14 cellular contexts compared by ENCODE assay signal in the genomic region with DNA sequence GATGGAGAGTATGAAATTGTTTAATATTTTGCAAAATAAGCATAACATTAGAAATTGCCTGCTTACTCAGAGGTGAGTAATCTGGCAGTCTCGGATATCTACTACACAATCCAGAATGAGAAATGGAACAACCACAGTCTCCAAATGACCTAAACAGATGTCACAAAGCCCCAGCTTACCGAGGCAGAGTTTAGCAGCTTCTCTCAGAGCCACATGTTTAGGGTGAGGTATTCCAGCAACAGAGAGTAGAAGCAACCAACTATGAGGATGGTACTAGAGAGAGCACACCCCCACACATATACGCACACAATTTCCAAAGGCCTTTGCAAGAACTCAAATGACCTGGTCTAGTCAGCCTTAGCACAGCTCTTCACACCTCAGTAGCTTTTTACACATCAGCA.
DNase-seq lines count a peak whose midpoint lies in the region; ATAC-seq, FAIRE-seq and TF ChIP-seq lines count a peak whose summit lies in the region.
"Had no signal": no experiment of that assay in that cellular context is flagged by ENCODE, and none has a peak within 500 bp of the region (broad histone marks: within the 10 kb centered on the region; RNA-seq: fewer than 3 reads in every experiment).

No MANE protein-coding gene starts in this region.

- H3K9me3 ChIP-seq in A549 (no peaks in the 10 kb centered on the region), vagina (no peaks in the 10 kb centered on the region), thyroid gland (no peaks in the 10 kb centered on the region)
- H3K9me3 ChIP-seq: adrenal gland had no signal

- CTCF ChIA-PET in A549 (lab: Yijun Ruan, JAX) = no interaction called here

- no peak overlapping the region for H3K4me3 ChIP-seq in A549
- H3K4me3 ChIP-seq in vagina = no peak overlapping the region
- no peak overlapping the region for H3K4me3 ChIP-seq in thyroid gland (replicated peaks in 1 of 3)
- H3K4me3 ChIP-seq: adrenal gland had no signal

- H3K4me2 ChIP-seq in A549 = no peak overlapping the region

- H3K27ac ChIP-seq in A549 = no peak overlapping the region
- no peak overlapping the region for H3K27ac ChIP-seq in vagina
- H3K27ac ChIP-seq in thyroid gland = no peak overlapping the region
- H3K27ac ChIP-seq: adrenal gland, HL-60 had no signal

- 39% methylated on average over 3 of the region's 3 CpGs for WGBS in A549 (ENCODE audit: missing lambda C conversion rate)
- 65 to 86% methylated on average over 3 of the region's 3 CpGs for WGBS in thyroid gland, 2 donors

- ATAC-seq in A549 (no peak), left ventricle myocardium superior (peak; percentile 72), GM19397 (IDR thresholded peaks at IDR 0.05; ENCODE audit: unreplicated experiment) (no peak)
- ATAC-seq: activated CD4-positive, CD25-positive, alpha-beta regulatory T cell treated with anti-CD3 and anti-CD28 coated beads, Interleukin-2, amount 50 U/mL, for 24 hours had no signal

- H3K4me1 ChIP-seq in A549 (peaks cover 6% of the 10 kb centered on the region; the same call in 1 of the 3 replicates), vagina (peaks cover 11% of the 10 kb centered on the region), thyroid gland (no peaks in the 10 kb centered on the region)

- POLR2A ChIA-PET in A549 (lab: Yijun Ruan, JAX) = no interaction called here

- TF ChIP-seq CTCF in A549 (IDR thresholded peaks at IDR 0.05) (no peak), vagina (IDR thresholded peaks at IDR 0.05) (no peak), thyroid gland (IDR thresholded peaks at IDR 0.05) (no peak)

- DNase-seq in A549 (ENCODE audit: low read depth in 1 of 2, low spot score in 1 of 2) (no peak), H54 (ENCODE audit: insufficient read length, low spot score) (no peak), astrocyte of the hippocampus (ENCODE audit: low read depth, low spot score) (peak; percentile 20), left ventricle myocardium superior (no peak), vagina (ENCODE audit: extremely low spot score in 2 of 2) (no peak), thyroid gland (no peak)
- no peak for DNase-seq in stimulated activated CD4-positive, alpha-beta T cell treated with anti-CD3 and anti-CD28 coated beads, Interleukin-12 subunit alpha, Interleukin-12 subunit beta, amount 100 ng/mL, for 4 hours
- DNase-seq: adrenal gland; DMS53; H7; stimulated activated CD8-positive, alpha-beta memory T cell treated with anti-CD3 and anti-CD28 coated beads, Interleukin-4, amount 100 ng/mL, for 48 hours had no signal

- no peak for TF ChIP-seq RAD21 in A549 (conservative IDR thresholded peaks at IDR 0.05 in 1 of 2, IDR thresholded peaks at IDR 0.05 in 1 of 2)

- no peak for TF ChIP-seq EP300 in A549 (IDR thresholded peaks at IDR 0.05)

- H3K36me3 ChIP-seq in vagina (no peaks in the 10 kb centered on the region), thyroid gland (no peaks in the 10 kb centered on the region)
- H3K36me3 ChIP-seq: adrenal gland had no signal

- H3K27me3 ChIP-seq in vagina (no peaks in the 10 kb centered on the region), thyroid gland (no peaks in the 10 kb centered on the region)
- H3K27me3 ChIP-seq: adrenal gland had no signal

- intact Hi-C loops in left ventricle myocardium superior (cut with micrococcal nuclease) (no loop called here), vagina (cut with DNase I) (no loop called here), thyroid gland (cut with DNase I) (no loop called here)

- no peak for TF ChIP-seq POLR2A in A549 (IDR thresholded peaks at IDR 0.05; ENCODE audit: low read length)
- no peak for TF ChIP-seq POLR2A in H54 (IDR thresholded peaks at IDR 0.05; ENCODE audit: low read depth, low read length)
- no peak for TF ChIP-seq POLR2A in vagina (IDR thresholded peaks at IDR 0.05)
- TF ChIP-seq POLR2A in thyroid gland (IDR thresholded peaks at IDR 0.05) = no peak

- FAIRE-seq in A549 (lab: Jason Lieb, UNC) = no peak
- FAIRE-seq in H54 (lab: Jason Lieb, UNC) = peak; percentile 91

TF ChIP-seq in A549, 52 proteins besides CTCF, POLR2A, EP300 and RAD21:
- TF ChIP-seq RARB (CRISPR knock-in tag; IDR thresholded peaks at IDR 0.05) (no peak), MAFK (IDR thresholded peaks at IDR 0.05; ENCODE audit: partially characterized antibody) (peak; percentile 51)
